Comparison of ENCODE assay signal across 10 cellular contexts in genomic region chr13:100513987-100514670, GRCh38.
DNase-seq lines count a peak whose midpoint lies in the region; ATAC-seq and TF ChIP-seq lines count a peak whose summit lies in the region.
"Had no signal": no experiment of that assay in that cellular context is flagged by ENCODE, and none has a peak within 500 bp of the region (broad histone marks: within the 10 kb centered on the region; RNA-seq: fewer than 3 reads in every experiment).

No MANE protein-coding gene starts in this region.

- H3K4me1 Mint-ChIP-seq in glutamatergic neuron (ENCODE audit: low read depth, unreplicated experiment), result peaks cover 78% of the 10 kb centered on the region

- no peak overlapping the region for H3K4me3 ChIP-seq in OCI-LY3 (ENCODE audit: low read length)
- H3K4me3 ChIP-seq: K562 had no signal

- peaks cover 2% of the 10 kb centered on the region for H3K27me3 Mint-ChIP-seq in glutamatergic neuron (ENCODE audit: unreplicated experiment)
- H3K27me3 Mint-ChIP-seq: activated B cell treated with CpG ODN at 0.5 μM for 24 hours had no signal

- H3K4me1 ChIP-seq in OCI-LY3 (ENCODE audit: low read length), result peaks cover 34% of the 10 kb centered on the region

- peaks cover 5% of the 10 kb centered on the region for H3K9me3 Mint-ChIP-seq in glutamatergic neuron (ENCODE audit: unreplicated experiment)
- H3K9me3 Mint-ChIP-seq: activated B cell treated with CpG ODN at 0.5 μM for 24 hours had no signal

- peak; percentile 99 for DNase-seq in DMS79 treated with DMSO at 0.1 percent for 48 hours (lab: John Stamatoyannopoulos, UW)
- DNase-seq in NCI-H1092 treated with DMSO at 0.1 percent for 48 hours (lab: John Stamatoyannopoulos, UW), result peak; percentile 90
- no peak for DNase-seq in glutamatergic neuron
- DNase-seq in activated naive CD4-positive, alpha-beta T cell (lab: John Stamatoyannopoulos, UW), result no peak
- DNase-seq in activated CD8-positive, alpha-beta memory T cell treated with anti-CD3 and anti-CD28 coated beads, Interleukin-2, amount 50 U/mL, for 48 hours, result no peak

- 0 out of 2 replicates have a peak overlapping the region, but pooled peaks have one; percentile 11 for H3K4me2 ChIP-seq in OCI-LY3 (ENCODE audit: low read length)

- TF ChIP-seq CTCF in OCI-LY3 (IDR thresholded peaks at IDR 0.05; ENCODE audit: low read depth, low read length), result no peak
- TF ChIP-seq CTCF in glutamatergic neuron (IDR thresholded peaks at IDR 0.05; ENCODE audit: partially characterized antibody, unreplicated experiment), result no peak

- H3K4me3 Mint-ChIP-seq in glutamatergic neuron (ENCODE audit: unreplicated experiment), result no peak overlapping the region
- H3K4me3 Mint-ChIP-seq: activated B cell treated with CpG ODN at 0.5 μM for 24 hours had no signal

- H3K36me3 Mint-ChIP-seq in glutamatergic neuron (ENCODE audit: unreplicated experiment), result no peaks in the 10 kb centered on the region

- H3K27ac ChIP-seq in OCI-LY3 (ENCODE audit: low read length), result no peak overlapping the region

- H3K79me2 ChIP-seq in OCI-LY3 (ENCODE audit: low read length), result no peaks in the 10 kb centered on the region

- no peaks in the 10 kb centered on the region for H4K20me1 ChIP-seq in OCI-LY3 (ENCODE audit: insufficient read depth, low read length)

- H3K9me3 ChIP-seq in OCI-LY3 (ENCODE audit: insufficient read depth, low read length), result no peaks in the 10 kb centered on the region

- no peaks in the 10 kb centered on the region for H3K36me3 ChIP-seq in OCI-LY3 (replicated peaks; ENCODE audit: low read depth, low read length)

- no peaks in the 10 kb centered on the region for H3K27me3 ChIP-seq in OCI-LY3 (ENCODE audit: low read depth, low read length)

- H2AFZ ChIP-seq in OCI-LY3 (ENCODE audit: low read depth, low read length), result no peak overlapping the region

- H3K9ac ChIP-seq in OCI-LY3 (ENCODE audit: low read length), result no peak overlapping the region

- no peak for ATAC-seq in GM18502 (IDR thresholded peaks at IDR 0.05; ENCODE audit: poor library complexity, unreplicated experiment)
- ATAC-seq in esophagus mucosa, result no peak

- H3K27ac Mint-ChIP-seq in glutamatergic neuron (ENCODE audit: unreplicated experiment), result peak overlapping the region; percentile 70
- H3K27ac Mint-ChIP-seq: activated B cell treated with CpG ODN at 0.5 μM for 24 hours had no signal

Comparison
In these comparisons a context has a peak if more than half of its experiments do, and no peak if none do; other contexts are left out.
1. DNase-seq: peak in DMS79 treated with DMSO at 0.1 percent for 48 hours (single experiment) and NCI-H1092 treated with DMSO at 0.1 percent for 48 hours (single experiment); none in glutamatergic neuron (single experiment), activated naive CD4-positive, alpha-beta T cell (0 of 4) and activated CD8-positive, alpha-beta memory T cell treated with anti-CD3 and anti-CD28 coated beads, Interleukin-2, amount 50 U/mL, for 48 hours (single experiment).